8 cellular contexts compared by ENCODE assay signal in the genomic region with DNA sequence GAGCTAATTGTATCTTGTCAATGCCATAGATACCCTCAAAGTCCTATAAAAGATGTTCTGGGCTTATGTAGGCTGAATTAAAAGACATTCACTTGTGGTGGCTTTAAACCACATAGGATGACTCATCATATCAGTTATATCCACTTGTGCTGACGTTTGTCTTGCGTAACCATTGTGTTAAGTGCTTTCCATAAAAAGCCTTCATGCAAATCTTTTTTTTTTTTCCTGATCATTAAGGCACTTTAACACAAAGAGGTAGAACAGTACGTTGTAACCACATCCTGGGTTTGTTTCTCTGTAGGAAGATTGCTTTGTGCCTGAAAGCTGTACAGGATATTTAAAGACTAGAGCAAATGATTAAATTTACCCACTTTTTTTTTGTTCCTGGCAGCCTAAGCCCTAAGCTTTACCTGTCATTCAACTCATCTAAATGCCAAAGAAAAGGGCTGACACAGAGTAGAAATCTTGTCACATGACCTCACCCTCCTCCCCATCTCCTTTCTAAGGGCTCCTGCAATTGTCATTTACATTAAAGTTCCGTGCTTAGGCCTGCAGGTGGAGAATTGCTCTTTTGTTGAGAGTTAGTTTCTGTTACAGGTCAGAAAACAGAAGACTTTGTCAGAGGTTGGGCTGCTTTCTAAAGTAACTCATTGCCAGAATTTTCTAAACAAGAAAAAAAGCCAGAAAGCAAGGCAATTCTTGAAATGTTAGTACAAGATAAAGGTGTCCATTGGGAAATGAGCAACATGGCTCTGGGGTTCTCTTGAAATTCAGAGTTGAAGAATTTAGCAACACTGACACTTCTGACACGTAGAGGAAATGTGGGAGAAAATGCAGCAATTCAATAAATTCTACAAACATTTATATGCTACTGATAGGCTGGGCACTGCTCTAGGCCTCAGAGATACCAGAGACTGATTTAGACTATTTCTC.
DNase-seq lines count a peak whose midpoint lies in the region; ATAC-seq and TF ChIP-seq lines count a peak whose summit lies in the region.

No MANE protein-coding gene starts in this region.

- in situ Hi-C loops in astrocyte of the cerebellum (cut with HindIII; ENCODE audit: low sequenced_read_pairs), result no loop called here

- TF ChIP-seq CTCF in astrocyte of the cerebellum (IDR thresholded peaks at IDR 0.05; ENCODE audit: low read depth, low read length, missing control alignments), result peak; percentile 30

- no peak overlapping the region for H3K4me3 ChIP-seq in astrocyte of the cerebellum (ENCODE audit: low read depth, low read length)

- ATAC-seq in GM21390 (IDR thresholded peaks at IDR 0.05; ENCODE audit: unreplicated experiment), result peak; percentile 85
- peak; percentile 78 for ATAC-seq in HG03565 (IDR thresholded peaks at IDR 0.05; ENCODE audit: unreplicated experiment)
- no peak for ATAC-seq in HG02973 (IDR thresholded peaks at IDR 0.05; ENCODE audit: unreplicated experiment)

- DNase-seq in EH (ENCODE audit: low read depth), result peak; percentile 22
- DNase-seq in NOMO-1 (lab: John Stamatoyannopoulos, UW; ENCODE audit: unreplicated experiment in 2 of 2), result peak; percentile 98 to 99
- DNase-seq in astrocyte of the cerebellum (ENCODE audit: low read depth), result peak; percentile 95
- peak; percentile 93 for DNase-seq in kidney tubule cell (ENCODE audit: low spot score)
- DNase-seq in NK-92 (lab: John Stamatoyannopoulos, UW; ENCODE audit: unreplicated experiment), result no peak
